Comparison of ENCODE assay signal across 29 cellular contexts in genomic region chr13:113670541-113670940, GRCh38. TPM values are rescaled to one million over a fixed set of nuclear protein-coding genes. Genes with fewer than 3 reads are reported as not detected.
DNase-seq lines count a peak whose midpoint lies in the region; ATAC-seq and TF ChIP-seq lines count a peak whose summit lies in the region.
"Had no signal": no experiment of that assay in that cellular context is flagged by ENCODE, and none has a peak within 500 bp of the region (broad histone marks: within the 10 kb centered on the region; RNA-seq: fewer than 3 reads in every experiment).

No MANE protein-coding gene starts in this region.

- peaks cover 15% of the 10 kb centered on the region for H3K27me3 Mint-ChIP-seq in glutamatergic neuron (ENCODE audit: unreplicated experiment)
- H3K27me3 Mint-ChIP-seq: activated naive CD8-positive, alpha-beta T cell treated with anti-CD3 and anti-CD28 coated beads for 36 hours; activated T-helper 17 cell treated with anti-CD3 and anti-CD28 coated beads, Interleukin-2, amount 50 U/mL, for 72 hours; dendritic cell treated with granulocyte-macrophage colony-stimulating factor and Interleukin-4, amounts not matched to agents 40 ng/mL and 50 ng/mL, for 4 days had no signal

- ATAC-seq in heart left ventricle (no peak), aorta (ENCODE audit: low FRiP score) (no peak)
- ATAC-seq: activated T-helper 17 cell treated with anti-CD3 and anti-CD28 coated beads, Interleukin-2, amount 50 U/mL, for 72 hours; pancreas; PC-3 had no signal

- H2BK5ac ChIP-seq in mesendoderm (ENCODE audit: low read length) = no peak overlapping the region

- no peak overlapping the region for H2BK120ac ChIP-seq in mesendoderm (ENCODE audit: low read depth, low read length)

- no peaks in the 10 kb centered on the region for H3K79me1 ChIP-seq in mesendoderm (ENCODE audit: low read length)

- peaks cover 3% of the 10 kb centered on the region for H3K4me1 Mint-ChIP-seq in glutamatergic neuron (ENCODE audit: low read depth, unreplicated experiment)
- H3K4me1 Mint-ChIP-seq: activated naive CD8-positive, alpha-beta T cell treated with anti-CD3 and anti-CD28 coated beads for 36 hours had no signal

- H3K27me3 ChIP-seq in heart left ventricle (no peaks in the 10 kb centered on the region), right atrium auricular region (no peaks in the 10 kb centered on the region), aorta (ENCODE audit: control insufficient read depth in 1 of 2, insufficient read depth in 2 of 2, low read length in 1 of 2) (no peaks in the 10 kb centered on the region), mesendoderm (ENCODE audit: insufficient read depth, low read length, poor library complexity) (no peaks in the 10 kb centered on the region), smooth muscle cell (ENCODE audit: low read depth) (no peaks in the 10 kb centered on the region)
- H3K27me3 ChIP-seq: pancreas had no signal

- no peak overlapping the region for H3K4ac ChIP-seq in mesendoderm (ENCODE audit: low read depth, low read length)

- DNase-seq in heart left ventricle (peak in 3 of 5 donors; percentile 3 to 22 (median 8)), right atrium auricular region (ENCODE audit: low spot score) (no peak), glutamatergic neuron (peak; percentile 11), posterior vena cava (ENCODE audit: low spot score) (peak; percentile 63), aorta (peak; percentile 23 to 61), mesendoderm (no peak), smooth muscle cell (lab: John Stamatoyannopoulos, UW; ENCODE audit: unreplicated experiment) (no peak)
- DNase-seq: activated CD4-positive, alpha-beta T cell treated with anti-CD3 and anti-CD28 coated beads, Interleukin-2, amount 50 U/mL, for 48 hours; activated CD8-positive, alpha-beta memory T cell treated with anti-CD3 and anti-CD28 coated beads, Interleukin-2, amount 50 U/mL, for 4 hours; activated naive CD8-positive, alpha-beta T cell treated with anti-CD3 and anti-CD28 coated beads for 36 hours; C1 segment of cervical spinal cord; central memory CD4-positive, alpha-beta T cell; esophagus squamous epithelium; foreskin melanocyte; IMR-90; NCI-H187; NCI-H2171; NCI-H510A; PC-3; SHP77 treated with DMSO at 0.1 percent for 48 hours; stimulated activated naive CD4-positive, alpha-beta T cell had no signal

- no peak overlapping the region for H3K56ac ChIP-seq in mesendoderm (ENCODE audit: low read length)

- no peak overlapping the region for H3K18ac ChIP-seq in mesendoderm (ENCODE audit: low read length)

- no peaks in the 10 kb centered on the region for H4K20me1 ChIP-seq in smooth muscle cell (ENCODE audit: low read depth)

- H3K4me3 Mint-ChIP-seq in glutamatergic neuron (ENCODE audit: unreplicated experiment) = no peak overlapping the region
- H3K4me3 Mint-ChIP-seq: activated naive CD8-positive, alpha-beta T cell treated with anti-CD3 and anti-CD28 coated beads for 36 hours; activated T-helper 17 cell treated with anti-CD3 and anti-CD28 coated beads, Interleukin-2, amount 50 U/mL, for 72 hours; dendritic cell treated with granulocyte-macrophage colony-stimulating factor and Interleukin-4, amounts not matched to agents 40 ng/mL and 50 ng/mL, for 4 days; nephron had no signal

- H2AFZ ChIP-seq in smooth muscle cell (ENCODE audit: low read depth) = no peak overlapping the region

- no peaks in the 10 kb centered on the region for H3F3A ChIP-seq in smooth muscle cell (ENCODE audit: low read depth)

- H3K9me3 Mint-ChIP-seq in glutamatergic neuron (ENCODE audit: unreplicated experiment) = peaks cover 9% of the 10 kb centered on the region
- H3K9me3 Mint-ChIP-seq: activated naive CD8-positive, alpha-beta T cell treated with anti-CD3 and anti-CD28 coated beads for 36 hours; activated T-helper 17 cell treated with anti-CD3 and anti-CD28 coated beads, Interleukin-2, amount 50 U/mL, for 72 hours; dendritic cell treated with granulocyte-macrophage colony-stimulating factor and Interleukin-4, amounts not matched to agents 40 ng/mL and 50 ng/mL, for 4 days; nephron had no signal

- H3K4me3 ChIP-seq in heart left ventricle = no peak overlapping the region
- no peak overlapping the region for H3K4me3 ChIP-seq in right atrium auricular region
- no peak overlapping the region for H3K4me3 ChIP-seq in aorta (ENCODE audit: low read length in 2 of 2)
- no peak overlapping the region for H3K4me3 ChIP-seq in mesendoderm (ENCODE audit: low read length)
- no peak overlapping the region for H3K4me3 ChIP-seq in smooth muscle cell
- H3K4me3 ChIP-seq: esophagus squamous epithelium, pancreas, thoracic aorta had no signal

- H3K79me2 ChIP-seq in mesendoderm (ENCODE audit: control insufficient read depth, insufficient read depth, low read length) = no peaks in the 10 kb centered on the region
- H3K79me2 ChIP-seq in smooth muscle cell (ENCODE audit: low read depth) = no peaks in the 10 kb centered on the region

- TF ChIP-seq CTCF in heart left ventricle (IDR thresholded peaks at IDR 0.05) (no peak), right atrium auricular region (IDR thresholded peaks at IDR 0.05) (no peak), glutamatergic neuron (IDR thresholded peaks at IDR 0.05; ENCODE audit: partially characterized antibody, unreplicated experiment) (no peak), smooth muscle cell (IDR thresholded peaks at IDR 0.05; ENCODE audit: borderline replicate concordance, insufficient read depth, poor library complexity, severe bottlenecking) (no peak)

- no peak overlapping the region for H4K8ac ChIP-seq in mesendoderm (ENCODE audit: low read depth, low read length)

- TF ChIP-seq POLR2A in heart left ventricle (IDR thresholded peaks at IDR 0.05) = no peak

- intact Hi-C loops in heart left ventricle (cut with DNase I) = no loop called here
- intact Hi-C loops in posterior vena cava (cut with DNase I) = no loop called here
- intact Hi-C loops in aorta (cut with DNase I) = no loop called here

- no peak overlapping the region for H3K23ac ChIP-seq in mesendoderm (ENCODE audit: low read length)

- no peak overlapping the region for H3K9ac ChIP-seq in mesendoderm (ENCODE audit: low read length)
- H3K9ac ChIP-seq in smooth muscle cell (ENCODE audit: low read depth) = no peak overlapping the region

- H3K4me2 ChIP-seq in mesendoderm (ENCODE audit: low read length) (no peak overlapping the region), smooth muscle cell (no peak overlapping the region)

- H2BK15ac ChIP-seq in mesendoderm (replicated peaks; ENCODE audit: low read depth) = no peak overlapping the region

- H3K27ac ChIP-seq in heart left ventricle (no peak overlapping the region), right atrium auricular region (no peak overlapping the region), aorta (ENCODE audit: low read depth in 1 of 2, low read length in 2 of 2) (no peak overlapping the region), mesendoderm (ENCODE audit: low read depth, low read length) (no peak overlapping the region), smooth muscle cell (ENCODE audit: low read depth) (no peak overlapping the region)
- H3K27ac ChIP-seq: esophagus squamous epithelium, pancreas, thoracic aorta had no signal

- H3K36me3 ChIP-seq in heart left ventricle (no peaks in the 10 kb centered on the region), right atrium auricular region (no peaks in the 10 kb centered on the region), aorta (ENCODE audit: control insufficient read depth in 1 of 2, insufficient read depth in 2 of 2, low read length in 1 of 2) (no peaks in the 10 kb centered on the region), mesendoderm (ENCODE audit: control insufficient read depth, insufficient read depth, low read length) (no peaks in the 10 kb centered on the region), smooth muscle cell (ENCODE audit: low read depth) (no peaks in the 10 kb centered on the region)
- H3K36me3 ChIP-seq: esophagus squamous epithelium, pancreas, thoracic aorta had no signal

- no peak overlapping the region for H4K5ac ChIP-seq in mesendoderm (ENCODE audit: low read length)

- no peak overlapping the region for H3K27ac Mint-ChIP-seq in glutamatergic neuron (ENCODE audit: unreplicated experiment)
- H3K27ac Mint-ChIP-seq: activated naive CD8-positive, alpha-beta T cell treated with anti-CD3 and anti-CD28 coated beads for 36 hours; activated T-helper 17 cell treated with anti-CD3 and anti-CD28 coated beads, Interleukin-2, amount 50 U/mL, for 72 hours; dendritic cell treated with granulocyte-macrophage colony-stimulating factor and Interleukin-4, amounts not matched to agents 40 ng/mL and 50 ng/mL, for 4 days; nephron had no signal

- H3K36me3 Mint-ChIP-seq in glutamatergic neuron (ENCODE audit: unreplicated experiment) = peaks cover 6% of the 10 kb centered on the region
- H3K36me3 Mint-ChIP-seq: activated naive CD8-positive, alpha-beta T cell treated with anti-CD3 and anti-CD28 coated beads for 36 hours had no signal

- H2AK5ac ChIP-seq in mesendoderm (ENCODE audit: low read length) = no peak overlapping the region

- 88 to 94% (median 91%) methylated on average over 19 of the region's 19 CpGs for WGBS in heart left ventricle, 4 donors
- 92 to 93% methylated on average over 17 to 19 of the region's 19 CpGs for WGBS in aorta, 2 donors
- no CpG with 5 or more reads among the region's 19 CpGs for WGBS in mesendoderm (ENCODE audit: extremely low coverage, insufficient coverage, low lambda C conversion rate)
- WGBS in smooth muscle cell (ENCODE audit: low lambda C conversion rate) = 95% methylated on average over 11 of the region's 19 CpGs

- H3K9me3 ChIP-seq in heart left ventricle (no peaks in the 10 kb centered on the region), right atrium auricular region (no peaks in the 10 kb centered on the region), aorta (ENCODE audit: control insufficient read depth, low read length) (no peaks in the 10 kb centered on the region), smooth muscle cell (replicated peaks; ENCODE audit: low read depth) (no peaks in the 10 kb centered on the region)
- H3K9me3 ChIP-seq: Caco-2, esophagus squamous epithelium, pancreas, thoracic aorta had no signal

- H3K4me1 ChIP-seq in heart left ventricle = no peaks in the 10 kb centered on the region
- no peaks in the 10 kb centered on the region for H3K4me1 ChIP-seq in right atrium auricular region
- no peaks in the 10 kb centered on the region for H3K4me1 ChIP-seq in aorta (ENCODE audit: control insufficient read depth in 1 of 2, insufficient read depth in 2 of 2, low read length in 2 of 2)
- H3K4me1 ChIP-seq in mesendoderm (ENCODE audit: control insufficient read depth, low read depth, low read length) = no peaks in the 10 kb centered on the region
- no peaks in the 10 kb centered on the region for H3K4me1 ChIP-seq in smooth muscle cell (ENCODE audit: low read depth)
- H3K4me1 ChIP-seq: Caco-2, esophagus squamous epithelium, pancreas had no signal

RNA-seq across cellular contexts. Expression of gene GRK1, which starts 3.5 kb away (rescaled TPM):
- 1 to 10 TPM in 2 of 9 donors, under 1 TPM in 4, not detected in 3; 0.08 to 1.3 (median 0.18) TPM for total RNA-seq in heart left ventricle
- under 1 TPM; 0.08 to 0.15 TPM for polyA plus RNA-seq in heart left ventricle
- not detected for total RNA-seq in right atrium auricular region
- total RNA-seq in glutamatergic neuron (ENCODE audit: unreplicated experiment) = 1.2 TPM
- not detected for total RNA-seq in posterior vena cava
- total RNA-seq in aorta = under 1 TPM in 1 of 2 donors, not detected in 1; 0.10 TPM
- not detected for polyA plus RNA-seq in aorta
- 0.06 TPM for polyA plus RNA-seq in mesendoderm (2013, experiment 1 of 2)
- polyA plus RNA-seq in mesendoderm (2013, experiment 2 of 2) = 0.08 TPM
- total RNA-seq in smooth muscle cell = not detected in 2 replicates
- not detected in 2 replicates for polyA plus RNA-seq in smooth muscle cell
- total RNA-seq: activated naive CD8-positive, alpha-beta T cell treated with anti-CD3 and anti-CD28 coated beads for 36 hours; Caco-2; esophagus squamous epithelium; H4; IMR-90; pancreas; PC-3; thoracic aorta had no signal
- polyA plus RNA-seq: AG04450, IMR-90 had no signal

RNA-seq across cellular contexts. Expression of gene ATP4B, which starts 12.5 kb away (rescaled TPM):
- total RNA-seq in heart left ventricle (not detected), right atrium auricular region (not detected), glutamatergic neuron (ENCODE audit: unreplicated experiment) (not detected), posterior vena cava (not detected), aorta (not detected), smooth muscle cell (not detected in 2 replicates)
- polyA plus RNA-seq in heart left ventricle (not detected), aorta (not detected), smooth muscle cell (not detected in 2 replicates)
- 0.15 TPM for polyA plus RNA-seq in mesendoderm (2013, experiment 1 of 2)
- polyA plus RNA-seq in mesendoderm (2013, experiment 2 of 2) = 0.20 TPM
- total RNA-seq: activated naive CD8-positive, alpha-beta T cell treated with anti-CD3 and anti-CD28 coated beads for 36 hours; activated T-helper 17 cell treated with anti-CD3 and anti-CD28 coated beads, Interleukin-2, amount 50 U/mL, for 72 hours; Caco-2; esophagus squamous epithelium; H4; IMR-90; pancreas; PC-3 had no signal
- polyA plus RNA-seq: AG04450, IMR-90, pancreas had no signal

Comparison
In these comparisons a context has a peak if more than half of its experiments do, and no peak if none do; other contexts are left out.
1. DNase-seq: peak in heart left ventricle (3 of 5), glutamatergic neuron (single experiment), posterior vena cava (single experiment) and aorta (2 of 2); none in right atrium auricular region (single experiment), mesendoderm (single experiment) and smooth muscle cell (single experiment).